In the genomic region with DNA sequence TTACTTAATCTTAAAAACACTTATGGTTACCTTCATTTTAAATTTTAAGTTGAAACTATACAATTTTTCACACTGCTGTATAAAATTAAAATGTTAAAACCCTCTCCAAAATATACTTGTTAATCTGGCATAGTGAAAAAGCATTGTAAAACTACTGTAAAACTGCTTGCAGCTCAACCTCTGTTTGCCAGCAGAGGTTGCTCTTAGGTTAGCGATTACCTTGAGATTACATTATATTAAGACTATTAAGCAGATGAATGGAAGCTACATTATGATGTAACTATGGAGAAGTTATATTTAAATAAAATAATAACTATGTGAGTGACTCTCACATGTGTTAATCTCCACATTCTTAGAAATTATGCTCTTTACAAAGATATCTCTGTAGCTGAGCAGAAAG, we compare ENCODE assay signal across 11 cellular contexts.
DNase-seq lines count a peak whose midpoint lies in the region; ATAC-seq, FAIRE-seq and TF ChIP-seq lines count a peak whose summit lies in the region.
"Had no signal": no experiment of that assay in that cellular context is flagged by ENCODE, and none has a peak within 500 bp of the region (broad histone marks: within the 10 kb centered on the region; RNA-seq: fewer than 3 reads in every experiment).

No MANE protein-coding gene starts in this region.

- no CpG with 5 or more reads among the region's 1 CpG for WGBS in trophoblast cell (ENCODE audit: extremely low coverage, insufficient coverage, insufficient read length)

- H3K4me3 ChIP-seq in fibroblast of pulmonary artery (replicated peaks; ENCODE audit: low read depth, low read length) (no peak overlapping the region), trophoblast cell (ENCODE audit: low read depth, low read length) (no peak overlapping the region)
- H3K4me3 ChIP-seq: lower lobe of right lung had no signal

- H4K8ac ChIP-seq in trophoblast cell (ENCODE audit: low read depth, low read length) = no peak overlapping the region

- no peak overlapping the region for H3K4me2 ChIP-seq in trophoblast cell (ENCODE audit: low read length)

- no peak overlapping the region for H2AK5ac ChIP-seq in trophoblast cell (ENCODE audit: low read length)

- H3K4ac ChIP-seq in trophoblast cell (ENCODE audit: low read depth, low read length) = no peak overlapping the region

- no peak overlapping the region for H4K91ac ChIP-seq in trophoblast cell (ENCODE audit: low read depth, low read length)

- H2BK12ac ChIP-seq in trophoblast cell (ENCODE audit: low read length) = no peak overlapping the region

- intact Hi-C loops in left ventricle myocardium superior (cut with micrococcal nuclease) = no loop called here

- no peaks in the 10 kb centered on the region for H3K36me3 ChIP-seq in trophoblast cell (ENCODE audit: control insufficient read depth in 1 of 2, insufficient read depth in 2 of 2, low read length in 2 of 2)
- H3K36me3 ChIP-seq: lower lobe of right lung had no signal

- H3K18ac ChIP-seq in trophoblast cell (ENCODE audit: low read length) = no peak overlapping the region

- no peak overlapping the region for H3K23ac ChIP-seq in trophoblast cell (ENCODE audit: low read length)

- H3K9ac ChIP-seq in trophoblast cell (ENCODE audit: low read length) = no peak overlapping the region

- H3K27me3 ChIP-seq in trophoblast cell (ENCODE audit: insufficient read depth, low read length) = no peaks in the 10 kb centered on the region

- H3K79me1 ChIP-seq in trophoblast cell (ENCODE audit: low read length) = no peaks in the 10 kb centered on the region

- in situ Hi-C loops in G401 (cut with HindIII; ENCODE audit: low sequenced_read_pairs) = no loop called here

- H3K14ac ChIP-seq in trophoblast cell (ENCODE audit: low read length) = no peak overlapping the region

- DNase-seq in G401 (ENCODE audit: low spot score) (peak; percentile 18), OCI-M1 (lab: John Stamatoyannopoulos, UW) (peak; percentile 12), fibroblast of pulmonary artery (ENCODE audit: low read depth) (peak; percentile 27), trophoblast cell (no peak), left ventricle myocardium superior (no peak)
- DNase-seq: activated effector memory CD4-positive, alpha-beta T cell treated with Interleukin-2 at 50 U/mL for 16 hours; lower lobe of right lung had no signal

- no peak overlapping the region for H3K27ac ChIP-seq in trophoblast cell (ENCODE audit: low read depth, low read length)
- H3K27ac ChIP-seq: lower lobe of right lung had no signal

- no peak overlapping the region for H2BK120ac ChIP-seq in trophoblast cell (ENCODE audit: insufficient read depth, low read length, poor library complexity)

- FAIRE-seq in A204.1 (lab: Jason Lieb, UNC) = peak; percentile 74
- FAIRE-seq: GM19239 had no signal

- no peak overlapping the region for H2BK5ac ChIP-seq in trophoblast cell (ENCODE audit: low read depth, low read length, poor library complexity)

- H2AFZ ChIP-seq in trophoblast cell (ENCODE audit: insufficient read depth, low read length, poor library complexity) = no peak overlapping the region

- H4K12ac ChIP-seq in trophoblast cell (ENCODE audit: low read depth, low read length) = no peak overlapping the region

- no peaks in the 10 kb centered on the region for H3K9me3 ChIP-seq in trophoblast cell (ENCODE audit: insufficient read depth, low read depth, low read length)
- H3K9me3 ChIP-seq: lower lobe of right lung had no signal

- TF ChIP-seq CTCF in fibroblast of pulmonary artery (IDR thresholded peaks at IDR 0.05; ENCODE audit: low read length, missing control alignments) = peak; percentile 33

- no peaks in the 10 kb centered on the region for H3K4me1 ChIP-seq in trophoblast cell (ENCODE audit: control insufficient read depth in 1 of 2, insufficient read depth in 2 of 2, low read length in 2 of 2)
- H3K4me1 ChIP-seq: lower lobe of right lung had no signal

- no peak for ATAC-seq in HG03565 (IDR thresholded peaks at IDR 0.05; ENCODE audit: unreplicated experiment)
- no peak for ATAC-seq in HG03354 (IDR thresholded peaks at IDR 0.05; ENCODE audit: poor library complexity, severe bottlenecking, unreplicated experiment)
- no peak for ATAC-seq in left ventricle myocardium superior
- ATAC-seq: lower lobe of right lung had no signal

- no peaks in the 10 kb centered on the region for H3K79me2 ChIP-seq in trophoblast cell (ENCODE audit: control insufficient read depth, insufficient read depth, low read length, poor library complexity)

Comparison
In these comparisons a context has a peak if more than half of its experiments do, and no peak if none do; other contexts are left out.
1. DNase-seq: peak in G401 (single experiment), OCI-M1 (single experiment) and fibroblast of pulmonary artery (single experiment); none in trophoblast cell (0 of 2) and left ventricle myocardium superior (single experiment).